In genomic region chr7:66421830-66422229, GRCh38 we compare ENCODE assay signal across 2 cellular contexts.
TF ChIP-seq lines count a peak whose summit lies in the region.

No MANE protein-coding gene starts in this region.

TF ChIP-seq in SK-N-SH, 30 proteins besides CTCF, POLR2A, EP300 and RAD21 (continued from another document):
- peak; percentile 73 for TF ChIP-seq REST (IDR thresholded peaks at IDR 0.05; ENCODE audit: low read depth, low read length)

TF ChIP-seq in SK-N-SH treated with all-trans-retinoic acid at 6 μM for 48 hours, 23 proteins besides CTCF, POLR2A, EP300 and RAD21 (continued from another document):
- no peak for TF ChIP-seq TSHZ2 (CRISPR knock-in tag; IDR thresholded peaks at IDR 0.05)
- no peak for TF ChIP-seq ISL1 (CRISPR knock-in tag; IDR thresholded peaks at IDR 0.05)
